Comparison of ENCODE assay signal across 8 cellular contexts in genomic region chr4:76688737-76689078, GRCh38.
A peak's percentile ranks its signal among the peaks of the same experiment; 100 is the strongest.
DNase-seq lines count a peak whose midpoint lies in the region; FAIRE-seq and TF ChIP-seq lines count a peak whose summit lies in the region.

No MANE protein-coding gene starts in this region.

- H3K9me3 ChIP-seq in Caco-2, result no peaks in the 10 kb centered on the region
- H3K9me3 ChIP-seq in colonic mucosa, result no peaks in the 10 kb centered on the region

- H3K36me3 Mint-ChIP-seq in Caco-2 (ENCODE audit: insufficient read depth, unreplicated experiment), result peaks cover 12% of the 10 kb centered on the region
- no peaks in the 10 kb centered on the region for H3K36me3 Mint-ChIP-seq in IgD-negative memory B cell
- no peaks in the 10 kb centered on the region for H3K36me3 Mint-ChIP-seq in nephron (ENCODE audit: low read depth)

- peak overlapping the region; percentile 81 to 91 for H3K9ac ChIP-seq in colonic mucosa (ENCODE audit: low read depth in 2 of 2, low read length in 2 of 2)

- peak overlapping the region; percentile 65 for H3K4me3 ChIP-seq in Caco-2 (ENCODE audit: low read depth, low read length)
- peak overlapping the region; percentile 54 for H3K4me3 ChIP-seq in colonic mucosa

- TSS peak; percentile 84 for BruUV-seq in Caco-2 (replicated peaks; lab: Mats Ljungman, UMichigan)

- H3K4me1 Mint-ChIP-seq in Caco-2 (ENCODE audit: low read depth, unreplicated experiment), result peaks cover 13% of the 10 kb centered on the region
- H3K4me1 Mint-ChIP-seq in IgD-negative memory B cell, result peaks cover 6 to 19% (median 13%) of the 10 kb centered on the region in 3 donors
- H3K4me1 Mint-ChIP-seq in nephron, result peaks cover 51% of the 10 kb centered on the region

- FAIRE-seq in H54 (lab: Jason Lieb, UNC), result no peak

- CTCF ChIA-PET in Caco-2 (lab: Charles Lee), result interaction anchor here (0.5 kb wide), 1 partner anchor 135 kb away, joined by 6 read pairs; no protein-coding TSS in a partner anchor

- DNase-seq in Caco-2, result no peak
- DNase-seq in colonic mucosa, result no peak
- DNase-seq in GDM1 (lab: John Stamatoyannopoulos, UW), result no peak
- no peak for DNase-seq in H54 (ENCODE audit: insufficient read length, low spot score)
- DNase-seq in NCI-H2196 treated with DMSO at 0.1 percent for 48 hours (lab: John Stamatoyannopoulos, UW; ENCODE audit: unreplicated experiment), result no peak
- DNase-seq in medulla oblongata (ENCODE audit: extremely low spot score), result no peak

- H3K9me3 Mint-ChIP-seq in Caco-2 (ENCODE audit: unreplicated experiment) (no peaks in the 10 kb centered on the region), IgD-negative memory B cell (no peaks in the 10 kb centered on the region), nephron (no peaks in the 10 kb centered on the region)

- TF ChIP-seq POLR2A in H54 (IDR thresholded peaks at IDR 0.05; ENCODE audit: low read depth, low read length), result no peak

- H3K27ac Mint-ChIP-seq in Caco-2 (ENCODE audit: unreplicated experiment), result peak overlapping the region; percentile 81
- H3K27ac Mint-ChIP-seq in IgD-negative memory B cell, result no peak overlapping the region
- peak overlapping the region; percentile 70 to 98 (median 88) for H3K27ac Mint-ChIP-seq in nephron

- H3K4me1 ChIP-seq in Caco-2 (peaks cover 40% of the 10 kb centered on the region), colonic mucosa (no peaks in the 10 kb centered on the region)

- H3K36me3 ChIP-seq in Caco-2 (ENCODE audit: control insufficient read depth, insufficient read depth, low read length) (no peaks in the 10 kb centered on the region), colonic mucosa (no peaks in the 10 kb centered on the region)

- intact Hi-C loops in Caco-2 (cut with micrococcal nuclease; ENCODE audit: unreplicated experiment) (no loop called here), colonic mucosa (cut with DNase I) (loop anchor here (10.0 kb wide), 1 partner anchor 94 kb away; no protein-coding TSS in a partner anchor)

- no peak for TF ChIP-seq CTCF in Caco-2 (IDR thresholded peaks at IDR 0.05; ENCODE audit: insufficient read depth in 1 of 2, low read depth in 1 of 2, low read length in 1 of 2, severe bottlenecking in 1 of 2, unreplicated experiment in 1 of 2)
- no peak for TF ChIP-seq CTCF in colonic mucosa (IDR thresholded peaks at IDR 0.05)
- no peak for TF ChIP-seq CTCF in nephron (IDR thresholded peaks at IDR 0.05; ENCODE audit: unreplicated experiment in 3 of 3)

- H3K27me3 Mint-ChIP-seq in Caco-2 (ENCODE audit: insufficient read depth, unreplicated experiment) (no peaks in the 10 kb centered on the region), IgD-negative memory B cell (peaks cover 46% of the 10 kb centered on the region), nephron (ENCODE audit: low read depth) (no peaks in the 10 kb centered on the region)

- POLR2A ChIA-PET in Caco-2 (lab: Charles Lee), result interaction anchor here (0.7 to 1.0 kb wide), 2 partner anchors 50 to 103 kb away, joined by 3 to 5 read pairs; no protein-coding TSS in a partner anchor

- H3K27me3 ChIP-seq in Caco-2 (replicated peaks; ENCODE audit: control insufficient read depth, insufficient read depth, low read length) (no peaks in the 10 kb centered on the region), colonic mucosa (no peaks in the 10 kb centered on the region)

- peak overlapping the region; percentile 78 for H3K4me3 Mint-ChIP-seq in Caco-2 (ENCODE audit: unreplicated experiment)
- peak overlapping the region; percentile 67 to 83 (median 72) for H3K4me3 Mint-ChIP-seq in IgD-negative memory B cell
- peak overlapping the region; percentile 84 to 92 (median 87) for H3K4me3 Mint-ChIP-seq in nephron

- H3K27ac ChIP-seq in colonic mucosa, result peak overlapping the region; percentile 84

Comparison
In these comparisons a context has a peak if more than half of its experiments do, and no peak if none do; other contexts are left out.
1. H3K27ac Mint-ChIP-seq: peak in Caco-2 (single experiment) and nephron (3 of 3); none in IgD-negative memory B cell (0 of 3).
2. Peak in every context shown above with its lines, with median percentiles within 50 percentile points of each other: H3K4me3 Mint-ChIP-seq.